In the genomic region with DNA sequence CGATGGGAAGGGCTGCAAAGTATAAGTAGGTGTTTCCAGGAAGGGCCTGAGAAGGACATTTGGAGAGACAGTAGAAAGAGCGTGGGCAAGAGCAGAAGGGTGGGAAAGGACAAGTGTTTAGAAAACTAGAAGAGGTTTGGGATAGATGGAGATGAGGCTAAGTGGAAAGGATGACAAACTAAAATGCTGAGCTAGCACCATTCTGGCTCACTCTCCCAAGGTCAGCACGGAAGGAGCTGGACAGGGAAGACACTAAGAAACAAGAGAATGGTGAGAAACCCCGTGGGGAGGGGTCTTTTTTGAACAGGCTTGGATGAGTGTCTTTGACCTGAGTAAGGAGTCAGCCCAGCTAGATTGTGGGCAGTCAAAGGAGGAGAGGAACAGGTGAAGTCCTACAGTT, we compare ENCODE assay signal across 36 cellular contexts.
"Had no signal": no experiment of that assay in that cellular context is flagged by ENCODE, and none has a peak within 500 bp of the region (broad histone marks: within the 10 kb centered on the region; RNA-seq: fewer than 3 reads in every experiment).

No MANE protein-coding gene starts in this region.

- H3K36me3 Mint-ChIP-seq: activated CD4-positive, alpha-beta memory T cell treated with anti-CD3 and anti-CD28 coated beads for 36 hours; activated CD8-positive, alpha-beta memory T cell treated with anti-CD3 and anti-CD28 coated beads, Interleukin-2, amount 10 ng/mL, durations not matched to agents 7 days and 5 days; activated naive CD4-positive, alpha-beta T cell treated with anti-CD3 and anti-CD28 coated beads, Interleukin-2, amount 10 ng/mL, durations not matched to agents 7 days and 5 days; activated naive CD4-positive, alpha-beta T cell treated with anti-CD3 and anti-CD28 coated beads, Interleukin-2, amount 50 U/mL, for 24 hours; activated naive CD8-positive, alpha-beta T cell; activated naive CD8-positive, alpha-beta T cell treated with anti-CD3 and anti-CD28 coated beads, Interleukin-2, amount 10 ng/mL, durations not matched to agents 7 days and 5 days; brain had no signal

- DNase-seq: activated B cell treated with CpG ODN at 0.5 μM for 24 hours; activated CD4-positive, alpha-beta memory T cell treated with anti-CD3 and anti-CD28 coated beads for 36 hours; activated CD4-positive, alpha-beta T cell treated with anti-CD3 and anti-CD28 coated beads for 4 hours; activated CD4-positive, alpha-beta T cell treated with anti-CD3 and anti-CD28 coated beads, Interleukin-2, amount 10 ng/mL, durations not matched to agents 24 days and 14 days; activated CD4-positive, alpha-beta T cell treated with anti-CD3 and anti-CD28 coated beads, Interleukin-2, amount 50 U/mL, for 1 hour; activated CD4-positive, alpha-beta T cell treated with anti-CD3 and anti-CD28 coated beads, Interleukin-2, amount 50 U/mL, for 4 hours; activated CD4-positive, CD25-positive, alpha-beta regulatory T cell treated with anti-CD3 and anti-CD28 coated beads, Interleukin-2, amount 50 U/mL, for 72 hours; activated CD8-positive, alpha-beta memory T cell treated with anti-CD3 and anti-CD28 coated beads for 24 hours; activated CD8-positive, alpha-beta memory T cell treated with anti-CD3 and anti-CD28 coated beads, Interleukin-2, amount 10 ng/mL, durations not matched to agents 7 days and 5 days; activated CD8-positive, alpha-beta memory T cell treated with anti-CD3 and anti-CD28 coated beads, Interleukin-2, amount 50 U/mL, for 48 hours; activated CD8-positive, alpha-beta T cell treated with anti-CD3 and anti-CD28 coated beads, Interleukin-2, amount 10 ng/mL, durations not matched to agents 7 days and 5 days; activated effector memory CD4-positive, alpha-beta T cell treated with Interleukin-2 at 50 U/mL for 16 hours; activated gamma-delta T cell; activated naive CD4-positive, alpha-beta T cell treated with anti-CD3 and anti-CD28 coated beads, Interleukin-2, amount 10 ng/mL, durations not matched to agents 7 days and 5 days; activated naive CD4-positive, alpha-beta T cell treated with Interleukin-2 at 50 U/mL for 16 hours; activated naive CD8-positive, alpha-beta T cell treated with anti-CD3 and anti-CD28 coated beads, Interleukin-2, amount 10 ng/mL, durations not matched to agents 7 days and 5 days; activated naive CD8-positive, alpha-beta T cell treated with anti-CD3 and anti-CD28 coated beads, Interleukin-2, amount 50 U/mL, for 24 hours; activated T-cell treated with anti-CD3 and anti-CD28 coated beads, Interleukin-2, amount 50 U/mL, for 24 hours; activated T-cell treated with anti-CD3 and anti-CD28 coated beads, Interleukin-2, amount 50 U/mL, for 48 hours; amygdala; anterior cingulate cortex; caudate nucleus; cerebellar nuclear complex; T-helper 2 cell; T-helper 9 cell had no signal

- H3K4me3 Mint-ChIP-seq: activated B cell treated with CpG ODN at 0.5 μM for 24 hours; activated CD4-positive, alpha-beta memory T cell treated with anti-CD3 and anti-CD28 coated beads for 36 hours; activated CD4-positive, alpha-beta T cell treated with anti-CD3 and anti-CD28 coated beads, Interleukin-2, amount 10 ng/mL, durations not matched to agents 24 days and 14 days; activated CD8-positive, alpha-beta memory T cell treated with anti-CD3 and anti-CD28 coated beads, Interleukin-2, amount 10 ng/mL, durations not matched to agents 7 days and 5 days; activated CD8-positive, alpha-beta T cell treated with anti-CD3 and anti-CD28 coated beads, Interleukin-2, amount 10 ng/mL, durations not matched to agents 7 days and 5 days; activated naive CD4-positive, alpha-beta T cell treated with anti-CD3 and anti-CD28 coated beads, Interleukin-2, amount 10 ng/mL, durations not matched to agents 7 days and 5 days; activated naive CD4-positive, alpha-beta T cell treated with anti-CD3 and anti-CD28 coated beads, Interleukin-2, amount 50 U/mL, for 24 hours; activated naive CD8-positive, alpha-beta T cell; activated naive CD8-positive, alpha-beta T cell treated with anti-CD3 and anti-CD28 coated beads, Interleukin-2, amount 10 ng/mL, durations not matched to agents 7 days and 5 days; activated naive CD8-positive, alpha-beta T cell treated with anti-CD3 and anti-CD28 coated beads, Interleukin-2, amount 50 U/mL, for 24 hours; activated T-cell treated with anti-CD3 and anti-CD28 coated beads, Interleukin-2, amount 50 U/mL, for 24 hours; brain; central memory CD8-positive, alpha-beta T cell; T-helper 2 cell treated with Interferon-gamma antibody and Interleukin-4, amounts not matched to agents 5 μg/mL and 100 μg/mL, for 36 hours had no signal

- H3K27me3 ChIP-seq: ascending aorta, cardiac muscle cell had no signal

- ATAC-seq: activated CD8-positive, alpha-beta memory T cell treated with anti-CD3 and anti-CD28 coated beads, Interleukin-2, amount 10 ng/mL, durations not matched to agents 7 days and 5 days; activated CD8-positive, alpha-beta T cell treated with anti-CD3 and anti-CD28 coated beads, Interleukin-2, amount 10 ng/mL, durations not matched to agents 7 days and 5 days; activated naive CD8-positive, alpha-beta T cell treated with anti-CD3 and anti-CD28 coated beads, Interleukin-2, amount 50 U/mL, for 24 hours had no signal

- H3K4me3 ChIP-seq: ascending aorta, cardiac muscle cell had no signal

- H3K4me1 ChIP-seq: ascending aorta had no signal

- H3K27ac ChIP-seq: ascending aorta, cardiac muscle cell, VCaP had no signal

- H3K9me3 ChIP-seq: ascending aorta had no signal

- H3K4me1 Mint-ChIP-seq: activated B cell treated with CpG ODN at 0.5 μM for 24 hours; activated CD4-positive, alpha-beta T cell treated with anti-CD3 and anti-CD28 coated beads, Interleukin-2, amount 10 ng/mL, durations not matched to agents 24 days and 14 days; activated CD8-positive, alpha-beta memory T cell treated with anti-CD3 and anti-CD28 coated beads, Interleukin-2, amount 10 ng/mL, durations not matched to agents 7 days and 5 days; activated naive CD4-positive, alpha-beta T cell treated with anti-CD3 and anti-CD28 coated beads, Interleukin-2, amount 10 ng/mL, durations not matched to agents 7 days and 5 days; activated naive CD4-positive, alpha-beta T cell treated with anti-CD3 and anti-CD28 coated beads, Interleukin-2, amount 50 U/mL, for 24 hours; activated naive CD8-positive, alpha-beta T cell treated with anti-CD3 and anti-CD28 coated beads, Interleukin-2, amount 10 ng/mL, durations not matched to agents 7 days and 5 days; activated naive CD8-positive, alpha-beta T cell treated with anti-CD3 and anti-CD28 coated beads, Interleukin-2, amount 50 U/mL, for 24 hours; central memory CD8-positive, alpha-beta T cell had no signal

- FAIRE-seq: bronchial epithelial cell, TTC549 had no signal

- H3K27me3 Mint-ChIP-seq: activated CD4-positive, alpha-beta T cell treated with anti-CD3 and anti-CD28 coated beads, Interleukin-2, amount 10 ng/mL, durations not matched to agents 24 days and 14 days; activated naive CD4-positive, alpha-beta T cell treated with anti-CD3 and anti-CD28 coated beads, Interleukin-2, amount 10 ng/mL, durations not matched to agents 7 days and 5 days; activated naive CD8-positive, alpha-beta T cell; activated naive CD8-positive, alpha-beta T cell treated with anti-CD3 and anti-CD28 coated beads, Interleukin-2, amount 10 ng/mL, durations not matched to agents 7 days and 5 days; brain; central memory CD8-positive, alpha-beta T cell had no signal

- H3K27ac Mint-ChIP-seq: activated B cell treated with CpG ODN at 0.5 μM for 24 hours; activated CD4-positive, alpha-beta memory T cell treated with anti-CD3 and anti-CD28 coated beads for 36 hours; activated CD4-positive, alpha-beta T cell treated with anti-CD3 and anti-CD28 coated beads, Interleukin-2, amount 10 ng/mL, durations not matched to agents 24 days and 14 days; activated CD8-positive, alpha-beta memory T cell treated with anti-CD3 and anti-CD28 coated beads, Interleukin-2, amount 10 ng/mL, durations not matched to agents 7 days and 5 days; activated CD8-positive, alpha-beta T cell treated with anti-CD3 and anti-CD28 coated beads, Interleukin-2, amount 10 ng/mL, durations not matched to agents 7 days and 5 days; activated naive CD4-positive, alpha-beta T cell treated with anti-CD3 and anti-CD28 coated beads, Interleukin-2, amount 10 ng/mL, durations not matched to agents 7 days and 5 days; activated naive CD4-positive, alpha-beta T cell treated with anti-CD3 and anti-CD28 coated beads, Interleukin-2, amount 50 U/mL, for 24 hours; activated naive CD8-positive, alpha-beta T cell; activated naive CD8-positive, alpha-beta T cell treated with anti-CD3 and anti-CD28 coated beads, Interleukin-2, amount 10 ng/mL, durations not matched to agents 7 days and 5 days; activated naive CD8-positive, alpha-beta T cell treated with anti-CD3 and anti-CD28 coated beads, Interleukin-2, amount 50 U/mL, for 24 hours; activated T-cell treated with anti-CD3 and anti-CD28 coated beads, Interleukin-2, amount 50 U/mL, for 24 hours; activated T-helper 2 cell treated with anti-CD3 and anti-CD28 coated beads, Interferon-gamma antibody, Interleukin-2, Interleukin-4, amounts not matched to agents 10 μg/mL and 5 μg/mL and 100 μg/mL, durations not matched to agents 14 hours and 24 hours and 36 hours; brain; T-helper 2 cell treated with Interferon-gamma antibody and Interleukin-4, amounts not matched to agents 5 μg/mL and 100 μg/mL, for 36 hours had no signal

- H3K36me3 ChIP-seq: ascending aorta, cardiac muscle cell had no signal
